Comparison of ENCODE assay signal across 16 cellular contexts in the genomic region with DNA sequence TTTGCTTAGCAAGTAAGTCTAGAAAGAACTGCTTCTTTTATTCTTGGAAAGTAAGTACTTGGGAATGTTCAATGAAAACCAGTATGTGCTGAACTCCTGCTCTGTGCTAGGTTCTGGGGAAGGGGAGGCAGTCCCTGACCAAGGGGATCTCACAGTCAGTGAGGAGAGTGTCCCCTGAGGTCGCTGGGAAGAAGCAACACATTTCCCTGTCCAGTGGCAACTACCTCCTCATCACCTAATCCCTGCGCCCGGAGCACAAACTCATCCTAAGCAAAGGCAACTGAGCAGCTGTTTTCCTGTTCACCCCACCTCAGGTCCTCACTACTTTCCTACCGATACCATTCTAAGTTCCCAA.
DNase-seq lines count a peak whose midpoint lies in the region; ATAC-seq and TF ChIP-seq lines count a peak whose summit lies in the region.
"Had no signal": no experiment of that assay in that cellular context is flagged by ENCODE, and none has a peak within 500 bp of the region (broad histone marks: within the 10 kb centered on the region; RNA-seq: fewer than 3 reads in every experiment).

No MANE protein-coding gene starts in this region.

- 78 to 80% methylated on average over 4 of the region's 4 CpGs for WGBS in thyroid gland, 2 donors

- no peaks in the 10 kb centered on the region for H3K9me3 ChIP-seq in thyroid gland

- H3K27ac Mint-ChIP-seq in IgD-negative memory B cell (peak overlapping the region in 2 of 3 donors; percentile 72 to 84), naive B cell (peak overlapping the region; percentile 15 to 93 (median 72)), GM23338 (no peak overlapping the region)
- H3K27ac Mint-ChIP-seq: activated CD4-positive, alpha-beta T cell treated with anti-CD3 and anti-CD28 coated beads for 36 hours; activated naive CD8-positive, alpha-beta T cell had no signal

- H3K4me1 Mint-ChIP-seq in IgD-negative memory B cell (peaks cover 50 to 62% (median 57%) of the 10 kb centered on the region in 3 donors), naive B cell (peaks cover 64 to 67% (median 67%) of the 10 kb centered on the region in 3 donors), GM23338 (peaks cover 30% of the 10 kb centered on the region)

- H3K4me3 ChIP-seq in thyroid gland (replicated peaks in 1 of 3) (no peak overlapping the region), GM23338 (no peak overlapping the region)

- TF ChIP-seq CTCF in thyroid gland (IDR thresholded peaks at IDR 0.05) (no peak), GM23338 (conservative IDR thresholded peaks at IDR 0.05; ENCODE audit: low read depth in 2 of 2) (no peak)

- H3K4me3 Mint-ChIP-seq in IgD-negative memory B cell (peak overlapping the region in 1 of 4 donors; percentile 5), naive B cell (peak overlapping the region in 1 of 8 donors; percentile 9), GM23338 (no peak overlapping the region)
- H3K4me3 Mint-ChIP-seq: activated CD4-positive, alpha-beta T cell treated with anti-CD3 and anti-CD28 coated beads for 36 hours; activated naive CD8-positive, alpha-beta T cell had no signal

- no peak overlapping the region for H3K4me2 ChIP-seq in GM23338

- H3K27ac ChIP-seq in thyroid gland (peak overlapping the region in 2 of 3 donors; percentile 10 to 32), GM23338 (ENCODE audit: low read depth) (no peak overlapping the region)

- H3F3A ChIP-seq in GM23338 (replicated peaks; ENCODE audit: low read depth): no peaks in the 10 kb centered on the region

- DNase-seq in naive B cell (no peak), thyroid gland (no peak), kidney tubule cell (ENCODE audit: low spot score) (no peak), GM23338 (ENCODE audit: low spot score) (no peak)
- DNase-seq in activated T-cell treated with anti-CD3 and anti-CD28 coated beads, Interleukin-2, amount 50 U/mL, for 48 hours: no peak
- DNase-seq: activated CD4-positive, alpha-beta T cell treated with anti-CD3 and anti-CD28 coated beads for 36 hours; activated T-cell treated with anti-CD3 and anti-CD28 coated beads for 4 hours; central memory CD4-positive, alpha-beta T cell; DMS79; NCI-H1105; SHP77; stimulated activated CD4-positive, alpha-beta T cell treated with anti-CD3 and anti-CD28 coated beads, Interleukin-2, amount 100 ng/mL, for 24 hours had no signal

- H3K27me3 Mint-ChIP-seq in IgD-negative memory B cell (no peaks in the 10 kb centered on the region), naive B cell (no peaks in the 10 kb centered on the region), GM23338 (ENCODE audit: insufficient read depth, low read depth, poor library complexity) (peaks cover 8% of the 10 kb centered on the region)
- H3K27me3 Mint-ChIP-seq: activated CD4-positive, alpha-beta T cell treated with anti-CD3 and anti-CD28 coated beads for 36 hours; activated naive CD8-positive, alpha-beta T cell had no signal

- no peak overlapping the region for H2AFZ ChIP-seq in GM23338

- H3K4me1 ChIP-seq in thyroid gland: peaks cover 0 to 19% of the 10 kb centered on the region in 2 donors
- peaks cover 17% of the 10 kb centered on the region for H3K4me1 ChIP-seq in GM23338 (ENCODE audit: insufficient read depth)

- ATAC-seq in esophagus mucosa (peak; percentile 20), naive B cell (ENCODE audit: low read depth in 2 of 2) (no peak), GM21526 (IDR thresholded peaks at IDR 0.05; ENCODE audit: low FRiP score, unreplicated experiment) (no peak), GM23338 (no peak)
- ATAC-seq: activated CD4-positive, alpha-beta T cell treated with anti-CD3 and anti-CD28 coated beads for 36 hours had no signal

- H3K9me2 ChIP-seq in GM23338 (ENCODE audit: insufficient read depth): no peaks in the 10 kb centered on the region; the same call in 1 of the 2 replicates

- no peaks in the 10 kb centered on the region for H3K36me3 ChIP-seq in thyroid gland
- no peaks in the 10 kb centered on the region for H3K36me3 ChIP-seq in GM23338 (ENCODE audit: insufficient read depth)

- no peaks in the 10 kb centered on the region for H4K20me1 ChIP-seq in GM23338 (replicated peaks; ENCODE audit: insufficient read depth)

- intact Hi-C loops in thyroid gland (cut with DNase I): no loop called here

- H3K79me2 ChIP-seq in GM23338 (replicated peaks; ENCODE audit: insufficient read depth): no peaks in the 10 kb centered on the region

- H3K36me3 Mint-ChIP-seq in IgD-negative memory B cell (no peaks in the 10 kb centered on the region), naive B cell (no peaks in the 10 kb centered on the region), GM23338 (ENCODE audit: low read depth) (no peaks in the 10 kb centered on the region)
- H3K36me3 Mint-ChIP-seq: activated naive CD8-positive, alpha-beta T cell had no signal

- H3K9me3 Mint-ChIP-seq in IgD-negative memory B cell (no peaks in the 10 kb centered on the region), naive B cell (no peaks in the 10 kb centered on the region), GM23338 (no peaks in the 10 kb centered on the region)

- TF ChIP-seq POLR2A in thyroid gland (IDR thresholded peaks at IDR 0.05): no peak

- H3K27me3 ChIP-seq in thyroid gland: no peaks in the 10 kb centered on the region
- H3K27me3 ChIP-seq in GM23338 (ENCODE audit: insufficient read depth): no peaks in the 10 kb centered on the region

TF ChIP-seq in GM23338, 12 proteins besides CTCF, POLR2A, EP300 and RAD21:
- TF ChIP-seq EZH2phosphoT487 (IDR thresholded peaks at IDR 0.05; ENCODE audit: unreplicated experiment) (no peak), STAT1 (IDR thresholded peaks at IDR 0.05; ENCODE audit: unreplicated experiment) (no peak), POLR2AphosphoS5 (IDR thresholded peaks at IDR 0.05; ENCODE audit: low read depth) (no peak), ZNF114 (CRISPR knock-in tag; IDR thresholded peaks at IDR 0.05) (no peak), JUNB (IDR thresholded peaks at IDR 0.05; ENCODE audit: unreplicated experiment) (no peak)
- TF ChIP-seq, protein P1, sequence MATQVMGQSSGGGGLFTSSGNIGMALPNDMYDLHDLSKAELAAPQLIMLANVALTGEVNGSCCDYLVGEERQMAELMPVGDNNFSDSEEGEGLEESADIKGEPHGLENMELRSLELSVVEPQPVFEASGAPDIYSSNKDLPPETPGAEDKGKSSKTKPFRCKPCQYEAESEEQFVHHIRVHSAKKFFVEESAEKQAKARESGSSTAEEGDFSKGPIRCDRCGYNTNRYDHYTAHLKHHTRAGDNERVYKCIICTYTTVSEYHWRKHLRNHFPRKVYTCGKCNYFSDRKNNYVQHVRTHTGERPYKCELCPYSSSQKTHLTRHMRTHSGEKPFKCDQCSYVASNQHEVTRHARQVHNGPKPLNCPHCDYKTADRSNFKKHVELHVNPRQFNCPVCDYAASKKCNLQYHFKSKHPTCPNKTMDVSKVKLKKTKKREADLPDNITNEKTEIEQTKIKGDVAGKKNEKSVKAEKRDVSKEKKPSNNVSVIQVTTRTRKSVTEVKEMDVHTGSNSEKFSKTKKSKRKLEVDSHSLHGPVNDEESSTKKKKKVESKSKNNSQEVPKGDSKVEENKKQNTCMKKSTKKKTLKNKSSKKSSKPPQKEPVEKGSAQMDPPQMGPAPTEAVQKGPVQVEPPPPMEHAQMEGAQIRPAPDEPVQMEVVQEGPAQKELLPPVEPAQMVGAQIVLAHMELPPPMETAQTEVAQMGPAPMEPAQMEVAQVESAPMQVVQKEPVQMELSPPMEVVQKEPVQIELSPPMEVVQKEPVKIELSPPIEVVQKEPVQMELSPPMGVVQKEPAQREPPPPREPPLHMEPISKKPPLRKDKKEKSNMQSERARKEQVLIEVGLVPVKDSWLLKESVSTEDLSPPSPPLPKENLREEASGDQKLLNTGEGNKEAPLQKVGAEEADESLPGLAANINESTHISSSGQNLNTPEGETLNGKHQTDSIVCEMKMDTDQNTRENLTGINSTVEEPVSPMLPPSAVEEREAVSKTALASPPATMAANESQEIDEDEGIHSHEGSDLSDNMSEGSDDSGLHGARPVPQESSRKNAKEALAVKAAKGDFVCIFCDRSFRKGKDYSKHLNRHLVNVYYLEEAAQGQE (IDR thresholded peaks at IDR 0.05; ENCODE audit: unreplicated experiment): no peak
- TF ChIP-seq, protein P2, sequence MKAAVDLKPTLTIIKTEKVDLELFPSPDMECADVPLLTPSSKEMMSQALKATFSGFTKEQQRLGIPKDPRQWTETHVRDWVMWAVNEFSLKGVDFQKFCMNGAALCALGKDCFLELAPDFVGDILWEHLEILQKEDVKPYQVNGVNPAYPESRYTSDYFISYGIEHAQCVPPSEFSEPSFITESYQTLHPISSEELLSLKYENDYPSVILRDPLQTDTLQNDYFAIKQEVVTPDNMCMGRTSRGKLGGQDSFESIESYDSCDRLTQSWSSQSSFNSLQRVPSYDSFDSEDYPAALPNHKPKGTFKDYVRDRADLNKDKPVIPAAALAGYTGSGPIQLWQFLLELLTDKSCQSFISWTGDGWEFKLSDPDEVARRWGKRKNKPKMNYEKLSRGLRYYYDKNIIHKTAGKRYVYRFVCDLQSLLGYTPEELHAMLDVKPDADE (IDR thresholded peaks at IDR 0.05): no peak
